In genomic region chr4:17030543-17030942, GRCh38 we compare ENCODE assay signal across 14 cellular contexts.
DNase-seq lines count a peak whose midpoint lies in the region; ATAC-seq, FAIRE-seq and TF ChIP-seq lines count a peak whose summit lies in the region.
"Had no signal": no experiment of that assay in that cellular context is flagged by ENCODE, and none has a peak within 500 bp of the region (broad histone marks: within the 10 kb centered on the region; RNA-seq: fewer than 3 reads in every experiment).

No MANE protein-coding gene starts in this region.

- H3K27ac ChIP-seq in AG04450 (ENCODE audit: low read depth, low read length) (peak overlapping the region; percentile 85), dorsolateral prefrontal cortex (peak overlapping the region in 4 of 59 donors; percentile 17 to 44 (median 30))
- H3K27ac ChIP-seq: BLaER1, neural progenitor cell, thoracic aorta had no signal

- H3K4me3 ChIP-seq in AG04450 (ENCODE audit: low read depth, low read length), result no peak overlapping the region
- no peak overlapping the region for H3K4me3 ChIP-seq in cardiac fibroblast (replicated peaks in 1 of 2; ENCODE audit: low read depth in 2 of 2, low read length in 2 of 2)
- no peak overlapping the region for H3K4me3 ChIP-seq in kidney epithelial cell (ENCODE audit: low read depth, low read length)
- no peak overlapping the region for H3K4me3 ChIP-seq in dorsolateral prefrontal cortex
- no peak overlapping the region for H3K4me3 ChIP-seq in mucosa of descending colon
- H3K4me3 ChIP-seq: BLaER1, neural progenitor cell, thoracic aorta had no signal

- POLR2A ChIA-PET in AG04450 (lab: Yijun Ruan, JAX), result interaction anchor here (1.2 kb wide), 1 partner anchor 30 kb away, joined by 3 read pairs; no protein-coding TSS in a partner anchor

- H3K27ac Mint-ChIP-seq in natural killer cell treated with Interleukin-12 subunit alpha and Interleukin-12 subunit beta and Interleukin-15 and Interleukin-18, amount 100 ng/mL, for 72 hours, result no peak overlapping the region
- H3K27ac Mint-ChIP-seq: dendritic cell treated with granulocyte-macrophage colony-stimulating factor and Interleukin-4, amounts not matched to agents 40 ng/mL and 50 ng/mL, for 4 days; neural progenitor cell had no signal

- H3K4me1 ChIP-seq in mucosa of descending colon (ENCODE audit: low read depth), result no peaks in the 10 kb centered on the region
- H3K4me1 ChIP-seq: BLaER1, neural progenitor cell had no signal

- H3K9me3 Mint-ChIP-seq in natural killer cell treated with Interleukin-12 subunit alpha and Interleukin-12 subunit beta and Interleukin-15 and Interleukin-18, amount 100 ng/mL, for 72 hours, result no peaks in the 10 kb centered on the region
- H3K9me3 Mint-ChIP-seq: dendritic cell treated with granulocyte-macrophage colony-stimulating factor and Interleukin-4, amounts not matched to agents 40 ng/mL and 50 ng/mL, for 4 days; neural progenitor cell had no signal

- no peaks in the 10 kb centered on the region for H3K4me1 Mint-ChIP-seq in natural killer cell treated with Interleukin-12 subunit alpha and Interleukin-12 subunit beta and Interleukin-15 and Interleukin-18, amount 100 ng/mL, for 72 hours (ENCODE audit: low read depth in 2 of 2)

- DNase-seq in AG04450 (ENCODE audit: low read depth, low spot score) (peak; percentile 75), HTR-8/SVneo (ENCODE audit: insufficient read length, low spot score) (peak; percentile 2), cardiac fibroblast (ENCODE audit: low read depth in 2 of 2) (peak; percentile 86 to 88), kidney epithelial cell (ENCODE audit: low read depth) (peak; percentile 75), dorsolateral prefrontal cortex (no peak), mucosa of descending colon (no peak)
- no peak for DNase-seq in stimulated activated CD4-positive, alpha-beta T cell treated with anti-CD3 and anti-CD28 coated beads, Interleukin-4, amount 100 ng/mL, for 1 hour
- DNase-seq in natural killer cell treated with Interleukin-12 subunit alpha and Interleukin-12 subunit beta and Interleukin-15 and Interleukin-18, amount 100 ng/mL, for 72 hours (ENCODE audit: low spot score), result no peak
- DNase-seq: NCI-H187 had no signal

- no peak for ATAC-seq in natural killer cell treated with Interleukin-12 subunit alpha and Interleukin-12 subunit beta and Interleukin-15 and Interleukin-18, amount 100 ng/mL, for 72 hours
- ATAC-seq in mucosa of descending colon, result no peak

- peaks cover 16 to 33% of the 10 kb centered on the region in 2 donors for H3K27me3 Mint-ChIP-seq in natural killer cell treated with Interleukin-12 subunit alpha and Interleukin-12 subunit beta and Interleukin-15 and Interleukin-18, amount 100 ng/mL, for 72 hours
- H3K27me3 Mint-ChIP-seq: dendritic cell treated with granulocyte-macrophage colony-stimulating factor and Interleukin-4, amounts not matched to agents 40 ng/mL and 50 ng/mL, for 4 days had no signal

- TF ChIP-seq CTCF in AG04450 (IDR thresholded peaks at IDR 0.05; ENCODE audit: low read depth, low read length), result no peak
- TF ChIP-seq CTCF in cardiac fibroblast (IDR thresholded peaks at IDR 0.05; ENCODE audit: low read depth, low read length), result no peak
- no peak for TF ChIP-seq CTCF in kidney epithelial cell (IDR thresholded peaks at IDR 0.05; ENCODE audit: insufficient read depth, low read length, poor library complexity, severe bottlenecking)
- TF ChIP-seq CTCF in dorsolateral prefrontal cortex (IDR thresholded peaks at IDR 0.05 in 54 of 56, conservative IDR thresholded peaks at IDR 0.05 in 2 of 56; ENCODE audit: low read depth in 1 of 56, partially characterized antibody in 56 of 56), result no peak
- no peak for TF ChIP-seq CTCF in mucosa of descending colon (IDR thresholded peaks at IDR 0.05)

- H3K36me3 ChIP-seq in kidney epithelial cell (ENCODE audit: control insufficient read depth, insufficient read depth, low read length) (no peaks in the 10 kb centered on the region), mucosa of descending colon (ENCODE audit: low read depth) (no peaks in the 10 kb centered on the region)
- H3K36me3 ChIP-seq: BLaER1, neural progenitor cell, thoracic aorta had no signal

- no peak overlapping the region for H3K4me3 Mint-ChIP-seq in natural killer cell treated with Interleukin-12 subunit alpha and Interleukin-12 subunit beta and Interleukin-15 and Interleukin-18, amount 100 ng/mL, for 72 hours
- H3K4me3 Mint-ChIP-seq: dendritic cell treated with granulocyte-macrophage colony-stimulating factor and Interleukin-4, amounts not matched to agents 40 ng/mL and 50 ng/mL, for 4 days; neural progenitor cell had no signal

- H3K9me3 ChIP-seq in AG04450 (ENCODE audit: control insufficient read depth, insufficient read depth, low read length) (no peaks in the 10 kb centered on the region), mucosa of descending colon (no peaks in the 10 kb centered on the region)
- H3K9me3 ChIP-seq: BLaER1, thoracic aorta had no signal

- CTCF ChIA-PET in AG04450 (lab: Charles Lee), result interaction anchor here (0.7 kb wide), 1 partner anchor 238 kb away, joined by 3 read pairs; no protein-coding TSS in a partner anchor

- FAIRE-seq in HTR-8/SVneo (lab: Jason Lieb, UNC), result no peak
- FAIRE-seq: GM19239 had no signal

- no peaks in the 10 kb centered on the region for H3K36me3 Mint-ChIP-seq in natural killer cell treated with Interleukin-12 subunit alpha and Interleukin-12 subunit beta and Interleukin-15 and Interleukin-18, amount 100 ng/mL, for 72 hours
- H3K36me3 Mint-ChIP-seq: neural progenitor cell had no signal

- no peaks in the 10 kb centered on the region for H3K27me3 ChIP-seq in AG04450 (ENCODE audit: control insufficient read depth, insufficient read depth, low read length)
- H3K27me3 ChIP-seq in kidney epithelial cell (ENCODE audit: control insufficient read depth, insufficient read depth, low read length), result no peaks in the 10 kb centered on the region
- no peaks in the 10 kb centered on the region for H3K27me3 ChIP-seq in dorsolateral prefrontal cortex
- H3K27me3 ChIP-seq: BLaER1, neural progenitor cell had no signal

- intact Hi-C loops in dorsolateral prefrontal cortex (cut with DNase I), result no loop called here
- intact Hi-C loops in mucosa of descending colon (cut with DNase I, micrococcal nuclease), result no loop called here

Comparison
In these comparisons a context has a peak if more than half of its experiments do, and no peak if none do; other contexts are left out.
1. DNase-seq: peak in AG04450 (single experiment), HTR-8/SVneo (single experiment), cardiac fibroblast (2 of 2) and kidney epithelial cell (single experiment); none in dorsolateral prefrontal cortex (0 of 10), stimulated activated CD4-positive, alpha-beta T cell treated with anti-CD3 and anti-CD28 coated beads, Interleukin-4, amount 100 ng/mL, for 1 hour (single experiment), natural killer cell treated with Interleukin-12 subunit alpha and Interleukin-12 subunit beta and Interleukin-15 and Interleukin-18, amount 100 ng/mL, for 72 hours (single experiment) and mucosa of descending colon (0 of 3).